ENCODE assay signal across 1 cellular context in the genomic region with DNA sequence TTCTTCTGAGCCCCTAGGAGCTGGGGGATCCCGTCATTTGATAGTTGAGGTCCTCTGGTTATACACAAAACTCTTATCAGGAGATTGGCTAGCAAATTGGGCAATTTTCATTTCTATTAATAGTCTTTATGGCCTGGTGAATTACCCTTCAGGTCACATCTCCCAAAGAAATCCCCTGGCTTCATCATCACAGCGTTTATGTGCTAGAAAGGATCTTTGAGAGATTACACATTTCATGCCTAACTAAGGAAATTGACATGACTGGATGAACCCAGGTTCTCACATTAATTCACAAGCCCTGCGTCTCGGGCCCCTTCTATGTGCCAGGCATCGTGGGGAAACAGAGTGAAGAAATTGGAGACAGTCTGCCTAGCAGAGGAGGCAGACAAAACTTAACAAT.
TF ChIP-seq lines count a peak whose summit lies in the region.

No MANE protein-coding gene starts in this region.

TF ChIP-seq in GM12878, 131 proteins besides CTCF, POLR2A, EP300 and RAD21 (continued from another document and continues in another):
- TF ChIP-seq, protein P1, sequence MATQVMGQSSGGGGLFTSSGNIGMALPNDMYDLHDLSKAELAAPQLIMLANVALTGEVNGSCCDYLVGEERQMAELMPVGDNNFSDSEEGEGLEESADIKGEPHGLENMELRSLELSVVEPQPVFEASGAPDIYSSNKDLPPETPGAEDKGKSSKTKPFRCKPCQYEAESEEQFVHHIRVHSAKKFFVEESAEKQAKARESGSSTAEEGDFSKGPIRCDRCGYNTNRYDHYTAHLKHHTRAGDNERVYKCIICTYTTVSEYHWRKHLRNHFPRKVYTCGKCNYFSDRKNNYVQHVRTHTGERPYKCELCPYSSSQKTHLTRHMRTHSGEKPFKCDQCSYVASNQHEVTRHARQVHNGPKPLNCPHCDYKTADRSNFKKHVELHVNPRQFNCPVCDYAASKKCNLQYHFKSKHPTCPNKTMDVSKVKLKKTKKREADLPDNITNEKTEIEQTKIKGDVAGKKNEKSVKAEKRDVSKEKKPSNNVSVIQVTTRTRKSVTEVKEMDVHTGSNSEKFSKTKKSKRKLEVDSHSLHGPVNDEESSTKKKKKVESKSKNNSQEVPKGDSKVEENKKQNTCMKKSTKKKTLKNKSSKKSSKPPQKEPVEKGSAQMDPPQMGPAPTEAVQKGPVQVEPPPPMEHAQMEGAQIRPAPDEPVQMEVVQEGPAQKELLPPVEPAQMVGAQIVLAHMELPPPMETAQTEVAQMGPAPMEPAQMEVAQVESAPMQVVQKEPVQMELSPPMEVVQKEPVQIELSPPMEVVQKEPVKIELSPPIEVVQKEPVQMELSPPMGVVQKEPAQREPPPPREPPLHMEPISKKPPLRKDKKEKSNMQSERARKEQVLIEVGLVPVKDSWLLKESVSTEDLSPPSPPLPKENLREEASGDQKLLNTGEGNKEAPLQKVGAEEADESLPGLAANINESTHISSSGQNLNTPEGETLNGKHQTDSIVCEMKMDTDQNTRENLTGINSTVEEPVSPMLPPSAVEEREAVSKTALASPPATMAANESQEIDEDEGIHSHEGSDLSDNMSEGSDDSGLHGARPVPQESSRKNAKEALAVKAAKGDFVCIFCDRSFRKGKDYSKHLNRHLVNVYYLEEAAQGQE (IDR thresholded peaks at IDR 0.05; ENCODE audit: low read depth, low read length) = no peak
- TF ChIP-seq PML (IDR thresholded peaks at IDR 0.05; ENCODE audit: low read length) (no peak), HCFC1 (IDR thresholded peaks at IDR 0.05; ENCODE audit: low read length) (no peak), RB1 (IDR thresholded peaks at IDR 0.05; ENCODE audit: borderline replicate concordance) (no peak), YBX1 (IDR thresholded peaks at IDR 0.05) (no peak), SREBF1 (IDR thresholded peaks at IDR 0.05; ENCODE audit: low read length) (no peak), FOXK2 (IDR thresholded peaks at IDR 0.05) (no peak), SREBF2 (IDR thresholded peaks at IDR 0.05; ENCODE audit: low read length) (no peak), BRCA1 (IDR thresholded peaks at IDR 0.05; ENCODE audit: low read depth, low read length) (no peak), ZNF622 (IDR thresholded peaks at IDR 0.05) (no peak), CREM (IDR thresholded peaks at IDR 0.05; ENCODE audit: low read depth) (no peak), EED (IDR thresholded peaks at IDR 0.05; ENCODE audit: low read depth) (peak; percentile 48; the same call in 1 of the 2 replicates), ASH2L (IDR thresholded peaks at IDR 0.05; ENCODE audit: borderline replicate concordance, low read depth) (no peak), GABPA (IDR thresholded peaks at IDR 0.05; ENCODE audit: low read depth) (no peak), BCL11A (IDR thresholded peaks at IDR 0.05; ENCODE audit: low read depth, low read length) (0 out of 2 replicates have a peak, but pooled peaks have one; percentile 12), ZNF217 (IDR thresholded peaks at IDR 0.05) (no peak), SRF (IDR thresholded peaks at IDR 0.05; ENCODE audit: low read depth in 2 of 2, low read length in 2 of 2) (no peak), SMC3 (IDR thresholded peaks at IDR 0.05; ENCODE audit: borderline replicate concordance, low read length) (no peak), KLF5 (IDR thresholded peaks at IDR 0.05; ENCODE audit: partially characterized antibody) (no peak), GATAD2B (conservative IDR thresholded peaks at IDR 0.05; ENCODE audit: low read depth) (no peak), TCF7 (IDR thresholded peaks at IDR 0.05; ENCODE audit: borderline replicate concordance) (no peak), YY1 (IDR thresholded peaks at IDR 0.05; ENCODE audit: low read depth, low read length) (no peak), NFIC (IDR thresholded peaks at IDR 0.05; ENCODE audit: low read depth, low read length) (peak; percentile 59; the same call in 1 of the 2 replicates), ZNF274 (IDR thresholded peaks at IDR 0.05; ENCODE audit: insufficient read depth, insufficient read length) (no peak), TCF12 (IDR thresholded peaks at IDR 0.05; ENCODE audit: low read depth, low read length) (no peak), EZH2 (IDR thresholded peaks at IDR 0.05; ENCODE audit: borderline replicate concordance, control insufficient read depth, low read depth, low read length) (no peak), ATF7 (IDR thresholded peaks at IDR 0.05; ENCODE audit: low read depth) (no peak), TARDBP (IDR thresholded peaks at IDR 0.05; ENCODE audit: borderline replicate concordance) (no peak)
- TF ChIP-seq, protein P2, sequence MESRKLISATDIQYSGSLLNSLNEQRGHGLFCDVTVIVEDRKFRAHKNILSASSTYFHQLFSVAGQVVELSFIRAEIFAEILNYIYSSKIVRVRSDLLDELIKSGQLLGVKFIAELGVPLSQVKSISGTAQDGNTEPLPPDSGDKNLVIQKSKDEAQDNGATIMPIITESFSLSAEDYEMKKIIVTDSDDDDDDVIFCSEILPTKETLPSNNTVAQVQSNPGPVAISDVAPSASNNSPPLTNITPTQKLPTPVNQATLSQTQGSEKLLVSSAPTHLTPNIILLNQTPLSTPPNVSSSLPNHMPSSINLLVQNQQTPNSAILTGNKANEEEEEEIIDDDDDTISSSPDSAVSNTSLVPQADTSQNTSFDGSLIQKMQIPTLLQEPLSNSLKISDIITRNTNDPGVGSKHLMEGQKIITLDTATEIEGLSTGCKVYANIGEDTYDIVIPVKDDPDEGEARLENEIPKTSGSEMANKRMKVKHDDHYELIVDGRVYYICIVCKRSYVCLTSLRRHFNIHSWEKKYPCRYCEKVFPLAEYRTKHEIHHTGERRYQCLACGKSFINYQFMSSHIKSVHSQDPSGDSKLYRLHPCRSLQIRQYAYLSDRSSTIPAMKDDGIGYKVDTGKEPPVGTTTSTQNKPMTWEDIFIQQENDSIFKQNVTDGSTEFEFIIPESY (IDR thresholded peaks at IDR 0.05) = no peak
- TF ChIP-seq, protein P3, sequence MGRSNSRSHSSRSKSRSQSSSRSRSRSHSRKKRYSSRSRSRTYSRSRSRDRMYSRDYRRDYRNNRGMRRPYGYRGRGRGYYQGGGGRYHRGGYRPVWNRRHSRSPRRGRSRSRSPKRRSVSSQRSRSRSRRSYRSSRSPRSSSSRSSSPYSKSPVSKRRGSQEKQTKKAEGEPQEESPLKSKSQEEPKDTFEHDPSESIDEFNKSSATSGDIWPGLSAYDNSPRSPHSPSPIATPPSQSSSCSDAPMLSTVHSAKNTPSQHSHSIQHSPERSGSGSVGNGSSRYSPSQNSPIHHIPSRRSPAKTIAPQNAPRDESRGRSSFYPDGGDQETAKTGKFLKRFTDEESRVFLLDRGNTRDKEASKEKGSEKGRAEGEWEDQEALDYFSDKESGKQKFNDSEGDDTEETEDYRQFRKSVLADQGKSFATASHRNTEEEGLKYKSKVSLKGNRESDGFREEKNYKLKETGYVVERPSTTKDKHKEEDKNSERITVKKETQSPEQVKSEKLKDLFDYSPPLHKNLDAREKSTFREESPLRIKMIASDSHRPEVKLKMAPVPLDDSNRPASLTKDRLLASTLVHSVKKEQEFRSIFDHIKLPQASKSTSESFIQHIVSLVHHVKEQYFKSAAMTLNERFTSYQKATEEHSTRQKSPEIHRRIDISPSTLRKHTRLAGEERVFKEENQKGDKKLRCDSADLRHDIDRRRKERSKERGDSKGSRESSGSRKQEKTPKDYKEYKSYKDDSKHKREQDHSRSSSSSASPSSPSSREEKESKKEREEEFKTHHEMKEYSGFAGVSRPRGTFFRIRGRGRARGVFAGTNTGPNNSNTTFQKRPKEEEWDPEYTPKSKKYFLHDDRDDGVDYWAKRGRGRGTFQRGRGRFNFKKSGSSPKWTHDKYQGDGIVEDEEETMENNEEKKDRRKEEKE (IDR thresholded peaks at IDR 0.05) = no peak
- TF ChIP-seq, protein P4, sequence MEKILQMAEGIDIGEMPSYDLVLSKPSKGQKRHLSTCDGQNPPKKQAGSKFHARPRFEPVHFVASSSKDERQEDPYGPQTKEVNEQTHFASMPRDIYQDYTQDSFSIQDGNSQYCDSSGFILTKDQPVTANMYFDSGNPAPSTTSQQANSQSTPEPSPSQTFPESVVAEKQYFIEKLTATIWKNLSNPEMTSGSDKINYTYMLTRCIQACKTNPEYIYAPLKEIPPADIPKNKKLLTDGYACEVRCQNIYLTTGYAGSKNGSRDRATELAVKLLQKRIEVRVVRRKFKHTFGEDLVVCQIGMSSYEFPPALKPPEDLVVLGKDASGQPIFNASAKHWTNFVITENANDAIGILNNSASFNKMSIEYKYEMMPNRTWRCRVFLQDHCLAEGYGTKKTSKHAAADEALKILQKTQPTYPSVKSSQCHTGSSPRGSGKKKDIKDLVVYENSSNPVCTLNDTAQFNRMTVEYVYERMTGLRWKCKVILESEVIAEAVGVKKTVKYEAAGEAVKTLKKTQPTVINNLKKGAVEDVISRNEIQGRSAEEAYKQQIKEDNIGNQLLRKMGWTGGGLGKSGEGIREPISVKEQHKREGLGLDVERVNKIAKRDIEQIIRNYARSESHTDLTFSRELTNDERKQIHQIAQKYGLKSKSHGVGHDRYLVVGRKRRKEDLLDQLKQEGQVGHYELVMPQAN (conservative IDR thresholded peaks at IDR 0.05) = no peak
- TF ChIP-seq, protein P5, sequence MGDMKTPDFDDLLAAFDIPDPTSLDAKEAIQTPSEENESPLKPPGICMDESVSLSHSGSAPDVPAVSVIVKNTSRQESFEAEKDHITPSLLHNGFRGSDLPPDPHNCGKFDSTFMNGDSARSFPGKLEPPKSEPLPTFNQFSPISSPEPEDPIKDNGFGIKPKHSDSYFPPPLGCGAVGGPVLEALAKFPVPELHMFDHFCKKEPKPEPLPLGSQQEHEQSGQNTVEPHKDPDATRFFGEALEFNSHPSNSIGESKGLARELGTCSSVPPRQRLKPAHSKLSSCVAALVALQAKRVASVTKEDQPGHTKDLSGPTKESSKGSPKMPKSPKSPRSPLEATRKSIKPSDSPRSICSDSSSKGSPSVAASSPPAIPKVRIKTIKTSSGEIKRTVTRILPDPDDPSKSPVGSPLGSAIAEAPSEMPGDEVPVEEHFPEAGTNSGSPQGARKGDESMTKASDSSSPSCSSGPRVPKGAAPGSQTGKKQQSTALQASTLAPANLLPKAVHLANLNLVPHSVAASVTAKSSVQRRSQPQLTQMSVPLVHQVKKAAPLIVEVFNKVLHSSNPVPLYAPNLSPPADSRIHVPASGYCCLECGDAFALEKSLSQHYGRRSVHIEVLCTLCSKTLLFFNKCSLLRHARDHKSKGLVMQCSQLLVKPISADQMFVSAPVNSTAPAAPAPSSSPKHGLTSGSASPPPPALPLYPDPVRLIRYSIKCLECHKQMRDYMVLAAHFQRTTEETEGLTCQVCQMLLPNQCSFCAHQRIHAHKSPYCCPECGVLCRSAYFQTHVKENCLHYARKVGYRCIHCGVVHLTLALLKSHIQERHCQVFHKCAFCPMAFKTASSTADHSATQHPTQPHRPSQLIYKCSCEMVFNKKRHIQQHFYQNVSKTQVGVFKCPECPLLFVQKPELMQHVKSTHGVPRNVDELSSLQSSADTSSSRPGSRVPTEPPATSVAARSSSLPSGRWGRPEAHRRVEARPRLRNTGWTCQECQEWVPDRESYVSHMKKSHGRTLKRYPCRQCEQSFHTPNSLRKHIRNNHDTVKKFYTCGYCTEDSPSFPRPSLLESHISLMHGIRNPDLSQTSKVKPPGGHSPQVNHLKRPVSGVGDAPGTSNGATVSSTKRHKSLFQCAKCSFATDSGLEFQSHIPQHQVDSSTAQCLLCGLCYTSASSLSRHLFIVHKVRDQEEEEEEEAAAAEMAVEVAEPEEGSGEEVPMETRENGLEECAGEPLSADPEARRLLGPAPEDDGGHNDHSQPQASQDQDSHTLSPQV (IDR thresholded peaks at IDR 0.05) = no peak
- TF ChIP-seq, protein P6, sequence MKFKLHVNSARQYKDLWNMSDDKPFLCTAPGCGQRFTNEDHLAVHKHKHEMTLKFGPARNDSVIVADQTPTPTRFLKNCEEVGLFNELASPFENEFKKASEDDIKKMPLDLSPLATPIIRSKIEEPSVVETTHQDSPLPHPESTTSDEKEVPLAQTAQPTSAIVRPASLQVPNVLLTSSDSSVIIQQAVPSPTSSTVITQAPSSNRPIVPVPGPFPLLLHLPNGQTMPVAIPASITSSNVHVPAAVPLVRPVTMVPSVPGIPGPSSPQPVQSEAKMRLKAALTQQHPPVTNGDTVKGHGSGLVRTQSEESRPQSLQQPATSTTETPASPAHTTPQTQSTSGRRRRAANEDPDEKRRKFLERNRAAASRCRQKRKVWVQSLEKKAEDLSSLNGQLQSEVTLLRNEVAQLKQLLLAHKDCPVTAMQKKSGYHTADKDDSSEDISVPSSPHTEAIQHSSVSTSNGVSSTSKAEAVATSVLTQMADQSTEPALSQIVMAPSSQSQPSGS (IDR thresholded peaks at IDR 0.05; ENCODE audit: low read length) = 0 out of 2 replicates have a peak, but pooled peaks have one; percentile 22
- TF ChIP-seq, protein P7, sequence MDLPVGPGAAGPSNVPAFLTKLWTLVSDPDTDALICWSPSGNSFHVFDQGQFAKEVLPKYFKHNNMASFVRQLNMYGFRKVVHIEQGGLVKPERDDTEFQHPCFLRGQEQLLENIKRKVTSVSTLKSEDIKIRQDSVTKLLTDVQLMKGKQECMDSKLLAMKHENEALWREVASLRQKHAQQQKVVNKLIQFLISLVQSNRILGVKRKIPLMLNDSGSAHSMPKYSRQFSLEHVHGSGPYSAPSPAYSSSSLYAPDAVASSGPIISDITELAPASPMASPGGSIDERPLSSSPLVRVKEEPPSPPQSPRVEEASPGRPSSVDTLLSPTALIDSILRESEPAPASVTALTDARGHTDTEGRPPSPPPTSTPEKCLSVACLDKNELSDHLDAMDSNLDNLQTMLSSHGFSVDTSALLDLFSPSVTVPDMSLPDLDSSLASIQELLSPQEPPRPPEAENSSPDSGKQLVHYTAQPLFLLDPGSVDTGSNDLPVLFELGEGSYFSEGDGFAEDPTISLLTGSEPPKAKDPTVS (IDR thresholded peaks at IDR 0.05; ENCODE audit: low read depth, low read length) = no peak
- TF ChIP-seq, protein P8, sequence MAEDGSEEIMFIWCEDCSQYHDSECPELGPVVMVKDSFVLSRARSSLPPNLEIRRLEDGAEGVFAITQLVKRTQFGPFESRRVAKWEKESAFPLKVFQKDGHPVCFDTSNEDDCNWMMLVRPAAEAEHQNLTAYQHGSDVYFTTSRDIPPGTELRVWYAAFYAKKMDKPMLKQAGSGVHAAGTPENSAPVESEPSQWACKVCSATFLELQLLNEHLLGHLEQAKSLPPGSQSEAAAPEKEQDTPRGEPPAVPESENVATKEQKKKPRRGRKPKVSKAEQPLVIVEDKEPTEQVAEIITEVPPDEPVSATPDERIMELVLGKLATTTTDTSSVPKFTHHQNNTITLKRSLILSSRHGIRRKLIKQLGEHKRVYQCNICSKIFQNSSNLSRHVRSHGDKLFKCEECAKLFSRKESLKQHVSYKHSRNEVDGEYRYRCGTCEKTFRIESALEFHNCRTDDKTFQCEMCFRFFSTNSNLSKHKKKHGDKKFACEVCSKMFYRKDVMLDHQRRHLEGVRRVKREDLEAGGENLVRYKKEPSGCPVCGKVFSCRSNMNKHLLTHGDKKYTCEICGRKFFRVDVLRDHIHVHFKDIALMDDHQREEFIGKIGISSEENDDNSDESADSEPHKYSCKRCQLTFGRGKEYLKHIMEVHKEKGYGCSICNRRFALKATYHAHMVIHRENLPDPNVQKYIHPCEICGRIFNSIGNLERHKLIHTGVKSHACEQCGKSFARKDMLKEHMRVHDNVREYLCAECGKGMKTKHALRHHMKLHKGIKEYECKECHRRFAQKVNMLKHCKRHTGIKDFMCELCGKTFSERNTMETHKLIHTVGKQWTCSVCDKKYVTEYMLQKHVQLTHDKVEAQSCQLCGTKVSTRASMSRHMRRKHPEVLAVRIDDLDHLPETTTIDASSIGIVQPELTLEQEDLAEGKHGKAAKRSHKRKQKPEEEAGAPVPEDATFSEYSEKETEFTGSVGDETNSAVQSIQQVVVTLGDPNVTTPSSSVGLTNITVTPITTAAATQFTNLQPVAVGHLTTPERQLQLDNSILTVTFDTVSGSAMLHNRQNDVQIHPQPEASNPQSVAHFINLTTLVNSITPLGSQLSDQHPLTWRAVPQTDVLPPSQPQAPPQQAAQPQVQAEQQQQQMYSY (CRISPR knock-in tag; IDR thresholded peaks at IDR 0.05) = no peak
